In the genomic region with DNA sequence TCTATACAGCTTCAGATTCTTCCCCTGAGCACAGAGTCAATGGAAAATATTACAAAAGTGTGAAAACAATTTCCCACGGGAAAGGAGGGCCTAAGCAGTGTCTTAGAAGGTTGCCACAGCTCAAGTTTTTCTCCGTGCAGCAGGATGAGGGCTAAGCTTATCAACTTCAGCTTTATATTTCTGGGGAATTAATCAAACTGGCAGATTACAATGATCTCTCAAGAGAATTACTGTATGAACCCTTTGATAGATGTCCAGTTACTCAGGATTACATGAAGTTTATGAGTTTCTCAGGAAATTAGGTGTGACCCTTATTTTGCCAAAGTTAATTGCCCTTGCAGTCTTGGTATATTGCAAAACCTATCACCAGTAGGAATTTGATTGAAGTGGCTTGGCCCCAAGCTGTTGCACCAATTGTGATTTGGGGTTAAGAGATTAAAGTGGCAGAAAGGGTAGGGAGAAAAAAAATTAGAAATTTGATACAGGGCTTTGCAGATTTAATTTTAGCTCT, we compare ENCODE assay signal across 17 cellular contexts.
"Had no signal": no experiment of that assay in that cellular context is flagged by ENCODE, and none has a peak within 500 bp of the region (broad histone marks: within the 10 kb centered on the region; RNA-seq: fewer than 3 reads in every experiment).

No MANE protein-coding gene starts in this region.

- H3K9me3 Mint-ChIP-seq: activated B cell treated with CpG ODN at 0.5 μM for 24 hours; activated naive CD4-positive, alpha-beta T cell treated with anti-CD3 and anti-CD28 coated beads, Interleukin-2, amount 50 U/mL, for 24 hours; endodermal cell; neural progenitor cell; stimulated activated effector memory CD8-positive, alpha-beta T cell treated with anti-CD3 and anti-CD28 coated beads, Interleukin-12 subunit alpha, Interleukin-12 subunit beta, amount 100 ng/mL, for 72 hours had no signal

- H3K9ac ChIP-seq: neural progenitor cell had no signal

- H3K36me3 Mint-ChIP-seq: activated naive CD4-positive, alpha-beta T cell treated with anti-CD3 and anti-CD28 coated beads, Interleukin-2, amount 50 U/mL, for 24 hours; neural progenitor cell; stimulated activated effector memory CD8-positive, alpha-beta T cell treated with anti-CD3 and anti-CD28 coated beads, Interleukin-12 subunit alpha, Interleukin-12 subunit beta, amount 100 ng/mL, for 72 hours had no signal

- H3K4me2 ChIP-seq: neural progenitor cell had no signal

- H3K27me3 Mint-ChIP-seq: activated B cell treated with CpG ODN at 0.5 μM for 24 hours; activated CD4-positive, alpha-beta T cell treated with anti-CD3 and anti-CD28 coated beads, Interleukin-2, amount 10 ng/mL, durations not matched to agents 24 days and 14 days; activated naive CD4-positive, alpha-beta T cell treated with anti-CD3 and anti-CD28 coated beads, Interleukin-2, amount 50 U/mL, for 24 hours had no signal

- H2AFZ ChIP-seq: neural progenitor cell had no signal

- H3K4me3 Mint-ChIP-seq: activated B cell treated with CpG ODN at 0.5 μM for 24 hours; activated CD4-positive, alpha-beta T cell treated with anti-CD3 and anti-CD28 coated beads, Interleukin-2, amount 10 ng/mL, durations not matched to agents 24 days and 14 days; activated naive CD4-positive, alpha-beta T cell treated with anti-CD3 and anti-CD28 coated beads, Interleukin-2, amount 50 U/mL, for 24 hours; endodermal cell; neural progenitor cell; stimulated activated effector memory CD8-positive, alpha-beta T cell treated with anti-CD3 and anti-CD28 coated beads, Interleukin-12 subunit alpha, Interleukin-12 subunit beta, amount 100 ng/mL, for 72 hours; T-helper 1 cell treated with Interleukin-12 subunit alpha and Interleukin-12 subunit beta and Interleukin-4 antibody, amounts not matched to agents 30 μg/mL and 1 μg/mL, for 36 hours had no signal

- H3K27ac ChIP-seq: neural progenitor cell, pancreas, right atrium auricular region, transverse colon had no signal

- H3K27me3 ChIP-seq: neural progenitor cell, pancreas, right atrium auricular region, transverse colon had no signal

- ATAC-seq: pancreas; stimulated activated effector memory CD8-positive, alpha-beta T cell treated with anti-CD3 and anti-CD28 coated beads, Interleukin-12 subunit alpha, Interleukin-12 subunit beta, amount 100 ng/mL, for 72 hours had no signal

- H3K4me1 ChIP-seq: neural progenitor cell, right atrium auricular region, transverse colon had no signal

- H3K4me1 Mint-ChIP-seq: activated B cell treated with CpG ODN at 0.5 μM for 24 hours; activated naive CD4-positive, alpha-beta T cell treated with anti-CD3 and anti-CD28 coated beads, Interleukin-2, amount 50 U/mL, for 24 hours; stimulated activated effector memory CD8-positive, alpha-beta T cell treated with anti-CD3 and anti-CD28 coated beads, Interleukin-12 subunit alpha, Interleukin-12 subunit beta, amount 100 ng/mL, for 72 hours had no signal

- H3K9me3 ChIP-seq: pancreas, right atrium auricular region, transverse colon had no signal

- DNase-seq: activated B cell treated with CpG ODN at 0.5 μM for 24 hours; activated CD4-positive, alpha-beta T cell treated with anti-CD3 and anti-CD28 coated beads, Interleukin-2, amount 10 ng/mL, durations not matched to agents 24 days and 14 days; activated CD8-positive, alpha-beta memory T cell treated with anti-CD3 and anti-CD28 coated beads for 24 hours; activated T-cell treated with anti-CD3 and anti-CD28 coated beads for 4 hours; amniotic stem cell; endodermal cell; erythroblast; hippocampal formation; kidney glomerular epithelial cell; pancreas; small intestine; transverse colon had no signal

- H3K27ac Mint-ChIP-seq: activated B cell treated with CpG ODN at 0.5 μM for 24 hours; activated CD4-positive, alpha-beta T cell treated with anti-CD3 and anti-CD28 coated beads, Interleukin-2, amount 10 ng/mL, durations not matched to agents 24 days and 14 days; activated naive CD4-positive, alpha-beta T cell treated with anti-CD3 and anti-CD28 coated beads, Interleukin-2, amount 50 U/mL, for 24 hours; endodermal cell; neural progenitor cell; stimulated activated effector memory CD8-positive, alpha-beta T cell treated with anti-CD3 and anti-CD28 coated beads, Interleukin-12 subunit alpha, Interleukin-12 subunit beta, amount 100 ng/mL, for 72 hours; T-helper 1 cell treated with Interleukin-12 subunit alpha and Interleukin-12 subunit beta and Interleukin-4 antibody, amounts not matched to agents 30 μg/mL and 1 μg/mL, for 36 hours had no signal
